Comparison of ENCODE assay signal across 22 cellular contexts in the genomic region with DNA sequence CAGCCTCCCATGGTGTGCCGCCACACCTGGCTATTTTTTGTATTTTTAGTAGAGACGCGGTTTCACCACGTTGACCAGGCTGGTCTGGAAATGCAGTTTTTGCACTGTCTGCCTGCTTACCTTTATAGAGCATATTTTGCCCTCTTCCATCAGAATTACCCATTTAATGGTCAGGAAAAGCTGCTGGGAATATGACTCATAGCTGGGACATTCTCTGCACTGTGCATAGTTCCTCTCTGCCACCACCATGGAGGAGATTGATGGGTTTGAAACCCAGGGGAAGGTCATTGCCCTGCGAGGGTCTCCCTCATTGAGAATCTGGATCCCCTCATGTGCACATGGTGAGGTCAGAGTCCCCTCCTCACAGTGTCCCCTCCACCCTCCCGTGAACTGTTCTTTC. TPM values are rescaled to one million over a fixed set of nuclear protein-coding genes. Genes with fewer than 3 reads are reported as not detected.
A peak's percentile ranks its signal among the peaks of the same experiment; 100 is the strongest.
DNase-seq lines count a peak whose midpoint lies in the region; ATAC-seq and TF ChIP-seq lines count a peak whose summit lies in the region.
"Had no signal": no experiment of that assay in that cellular context is flagged by ENCODE, and none has a peak within 500 bp of the region (broad histone marks: within the 10 kb centered on the region; RNA-seq: fewer than 3 reads in every experiment).

No MANE protein-coding gene starts in this region.

- TF ChIP-seq CTCF in Calu3 (IDR thresholded peaks at IDR 0.05; ENCODE audit: unreplicated experiment), result no peak
- no peak for TF ChIP-seq CTCF in lower leg skin (IDR thresholded peaks at IDR 0.05)

- no peak for ATAC-seq in HG03342 (IDR thresholded peaks at IDR 0.05; ENCODE audit: unreplicated experiment)

- H3K27ac Mint-ChIP-seq in Calu3 (ENCODE audit: unreplicated experiment), result no peak overlapping the region
- H3K27ac Mint-ChIP-seq: HFFc6 had no signal

- no peak overlapping the region for H3K4me3 Mint-ChIP-seq in Calu3 (ENCODE audit: low read depth, unreplicated experiment)
- H3K4me3 Mint-ChIP-seq: CD4-positive, CD25-positive, alpha-beta regulatory T cell; HFFc6 had no signal

- DNase-seq in AG08395 (ENCODE audit: low spot score), result peak; percentile 70
- peak; percentile 44 for DNase-seq in EH (ENCODE audit: low read depth)
- peak; percentile 60 for DNase-seq in M059J (ENCODE audit: low read depth)
- DNase-seq in kidney tubule cell (ENCODE audit: low spot score), result peak; percentile 22
- no peak for DNase-seq in Calu3
- no peak for DNase-seq in lower leg skin (ENCODE audit: low spot score in 2 of 2)
- DNase-seq in hippocampal formation (lab: John Stamatoyannopoulos, UW), result no peak
- DNase-seq: CD4-positive, CD25-positive, alpha-beta regulatory T cell; H7; HFFc6; KG1; MM.1S; NCI-H1417; NCI-H1694; NCI-H2029 treated with DMSO at 0.1 percent for 48 hours; NCI-H2227 treated with DMSO at 0.1 percent for 48 hours; NCI-H526 treated with DMSO at 0.1 percent for 48 hours; Right ventricle myocardium superior; RPMI8226 had no signal

- H3K27me3 Mint-ChIP-seq in Calu3 (ENCODE audit: unreplicated experiment), result no peaks in the 10 kb centered on the region
- H3K27me3 Mint-ChIP-seq: CD4-positive, CD25-positive, alpha-beta regulatory T cell had no signal

- H3K4me1 Mint-ChIP-seq in Calu3 (ENCODE audit: low read depth, unreplicated experiment), result peaks cover 13% of the 10 kb centered on the region

- H3K36me3 Mint-ChIP-seq in Calu3 (ENCODE audit: insufficient read depth, unreplicated experiment), result peaks cover 8% of the 10 kb centered on the region

- TF ChIP-seq POLR2A in lower leg skin (IDR thresholded peaks at IDR 0.05), result no peak

- intact Hi-C loops in Calu3 (cut with micrococcal nuclease; ENCODE audit: unreplicated experiment) (no loop called here), lower leg skin (cut with DNase I; ENCODE audit: low total_unique reads) (no loop called here)

- H3K9me3 Mint-ChIP-seq in Calu3 (ENCODE audit: low read depth, unreplicated experiment), result no peaks in the 10 kb centered on the region
- H3K9me3 Mint-ChIP-seq: CD4-positive, CD25-positive, alpha-beta regulatory T cell; HFFc6 had no signal

- H3K4me3 ChIP-seq in lower leg skin (ENCODE audit: low read depth, poor library complexity, severe bottlenecking), result no peak overlapping the region
- H3K4me3 ChIP-seq: SJSA1 had no signal

- no TSS peak for BruUV-seq in Calu3 (replicated peaks; lab: Mats Ljungman, UMichigan)

- 90 to 92% methylated on average over 6 of the region's 6 CpGs for WGBS in lower leg skin, 2 donors

- CTCF ChIA-PET in Calu3 (lab: Charles Lee), result no interaction called here

RNA-seq across cellular contexts. Expression of a gene that starts 32.1 kb away (rescaled TPM):
- total RNA-seq in M059J (2014; rRNA removed; shearing (Covaris generic)), result 1,013 and 1,365 TPM in 2 replicates
- total RNA-seq in Calu3 (2022) (175 and 504 TPM in 2 replicates), lower leg skin (10 to 100 TPM in 2 of 4 donors, 1 to 10 TPM in 2; 3.3 to 15.1 (median 9.1) TPM)

RNA-seq across cellular contexts. Expression of a gene that starts 49.8 kb away (rescaled TPM):
- 2.3 and 5.5 TPM in 2 replicates for total RNA-seq in M059J (2014; rRNA removed; shearing (Covaris generic))
- total RNA-seq in Calu3 (2022), result 13.1 and 15.6 TPM in 2 replicates
- 10 to 100 TPM in 2 of 4 donors, 1 to 10 TPM in 2; 5.1 to 19.2 (median 12.1) TPM for total RNA-seq in lower leg skin
- total RNA-seq: CD4-positive, CD25-positive, alpha-beta regulatory T cell; HFFc6; NCI-H460; Right ventricle myocardium superior; SJSA1 had no signal

Comparison
In these comparisons a context has a peak if more than half of its experiments do, and no peak if none do; other contexts are left out.
1. DNase-seq: peak in AG08395 (single experiment), EH (single experiment), M059J (single experiment) and kidney tubule cell (single experiment); none in Calu3 (single experiment), lower leg skin (0 of 2) and hippocampal formation (0 of 2).
2. RNA of a gene that starts 32.1 kb away (total RNA-seq): 1,013 to 1,365 TPM in M059J and 175 to 504 TPM in Calu3; 3.3 to 15.1 TPM in lower leg skin; every median in the first group is over 10 times any median in the second.